18 cellular contexts compared by ENCODE assay signal in genomic region chr2:218679119-218679518, GRCh38. TPM values are rescaled to one million over a fixed set of nuclear protein-coding genes. Genes with fewer than 3 reads are reported as not detected.
DNase-seq lines count a peak whose midpoint lies in the region; ATAC-seq and TF ChIP-seq lines count a peak whose summit lies in the region.
"Had no signal": no experiment of that assay in that cellular context is flagged by ENCODE, and none has a peak within 500 bp of the region (broad histone marks: within the 10 kb centered on the region; RNA-seq: fewer than 3 reads in every experiment).

No MANE protein-coding gene starts in this region.

- in situ Hi-C loops in ACHN (cut with HindIII; ENCODE audit: low pct_ligation_motif_present, low pct_unique_long_range_greater_than_20kb, low sequenced_read_pairs): no loop called here

- peak; percentile 68 to 73 for ATAC-seq in lower lobe of right lung
- no peak for ATAC-seq in HG02885 (IDR thresholded peaks at IDR 0.05; ENCODE audit: poor library complexity, unreplicated experiment)
- no peak for ATAC-seq in HG02623 (IDR thresholded peaks at IDR 0.05; ENCODE audit: unreplicated experiment)

- TF ChIP-seq CTCF in lower lobe of right lung (IDR thresholded peaks at IDR 0.05): no peak

- intact Hi-C loops in lower lobe of right lung (cut with DNase I): no loop called here

- no peaks in the 10 kb centered on the region for H3K27me3 ChIP-seq in lower lobe of right lung (ENCODE audit: low read depth)
- H3K27me3 ChIP-seq: brain microvascular endothelial cell, neural progenitor cell had no signal

- DNase-seq in EH (ENCODE audit: low read depth): peak; percentile 40
- peak; percentile 26 for DNase-seq in LHCN-M2 (ENCODE audit: low read depth)
- peak; percentile 79 for DNase-seq in SKM-1 treated with dmso at 0.1 percent for 144 hours (lab: John Stamatoyannopoulos, UW; ENCODE audit: unreplicated experiment)
- DNase-seq in lower lobe of right lung: no peak
- no peak for DNase-seq in ACHN
- DNase-seq in NCI-H1105 (lab: John Stamatoyannopoulos, UW): no peak
- DNase-seq: activated CD4-positive, alpha-beta T cell treated with anti-CD3 and anti-CD28 coated beads for 48 hours; activated CD8-positive, alpha-beta memory T cell treated with anti-CD3 and anti-CD28 coated beads, Interleukin-2, amount 50 U/mL, for 48 hours; brain microvascular endothelial cell; Caco-2; immature natural killer cell; mesendoderm; NCI-H1048; NCI-H69; retina had no signal

- H3K27ac ChIP-seq in lower lobe of right lung: no peak overlapping the region
- H3K27ac ChIP-seq: brain microvascular endothelial cell, neural progenitor cell had no signal

- no peaks in the 10 kb centered on the region for H3K9me3 ChIP-seq in lower lobe of right lung
- H3K9me3 ChIP-seq: Caco-2 had no signal

- H3K4me3 ChIP-seq in lower lobe of right lung: no peak overlapping the region
- H3K4me3 ChIP-seq: neural progenitor cell had no signal

- H3K4me1 ChIP-seq in lower lobe of right lung: no peaks in the 10 kb centered on the region
- H3K4me1 ChIP-seq: Caco-2, neural progenitor cell had no signal

- H3K36me3 ChIP-seq in lower lobe of right lung: peaks cover 46% of the 10 kb centered on the region
- H3K36me3 ChIP-seq: neural progenitor cell had no signal

RNA-seq across cellular contexts. Expression of gene STK36, which starts 7.2 kb away (rescaled TPM):
- total RNA-seq in LHCN-M2 (2014; rRNA removed) (20.3 and 25.8 TPM in 2 replicates), lower lobe of right lung (41.1 TPM)
- polyA plus RNA-seq in LHCN-M2 (2012): 10.9 TPM

RNA-seq across cellular contexts. Expression of gene RNF25, which starts 7.3 kb away (rescaled TPM):
- total RNA-seq in LHCN-M2 (2014; rRNA removed) (38.1 and 40.5 TPM in 2 replicates), lower lobe of right lung (21.5 TPM)
- polyA plus RNA-seq in LHCN-M2 (2012): 47.1 TPM

RNA-seq across cellular contexts. Expression of gene BCS1L, which starts 19.6 kb away (rescaled TPM):
- total RNA-seq in LHCN-M2 (2014; rRNA removed) (38.3 and 50.6 TPM in 2 replicates), lower lobe of right lung (26.7 TPM)
- polyA plus RNA-seq in LHCN-M2 (2012): 36.5 TPM

RNA-seq across cellular contexts. Expression of gene ZNF142, which starts 19.7 kb away (rescaled TPM):
- total RNA-seq in LHCN-M2 (2014; rRNA removed): 15.0 and 15.8 TPM in 2 replicates
- polyA plus RNA-seq in LHCN-M2 (2012): 7.8 TPM
- 21.1 TPM for total RNA-seq in lower lobe of right lung

RNA-seq across cellular contexts. Expression of gene TTLL4, which starts 31.5 kb away (rescaled TPM):
- 10.1 and 12.1 TPM in 2 replicates for total RNA-seq in LHCN-M2 (2014; rRNA removed)
- 6.7 TPM for polyA plus RNA-seq in LHCN-M2 (2012)
- total RNA-seq in lower lobe of right lung: 30.0 TPM

Comparison
In these comparisons a context has a peak if more than half of its experiments do, and no peak if none do; other contexts are left out.
1. DNase-seq: peak in EH (single experiment), LHCN-M2 (single experiment) and SKM-1 treated with dmso at 0.1 percent for 144 hours (single experiment); none in lower lobe of right lung (single experiment), ACHN (single experiment) and NCI-H1105 (single experiment).
2. ATAC-seq: peak in lower lobe of right lung (2 of 2); none in HG02885 (single experiment) and HG02623 (single experiment).